8 cellular contexts compared by ENCODE assay signal in the genomic region with DNA sequence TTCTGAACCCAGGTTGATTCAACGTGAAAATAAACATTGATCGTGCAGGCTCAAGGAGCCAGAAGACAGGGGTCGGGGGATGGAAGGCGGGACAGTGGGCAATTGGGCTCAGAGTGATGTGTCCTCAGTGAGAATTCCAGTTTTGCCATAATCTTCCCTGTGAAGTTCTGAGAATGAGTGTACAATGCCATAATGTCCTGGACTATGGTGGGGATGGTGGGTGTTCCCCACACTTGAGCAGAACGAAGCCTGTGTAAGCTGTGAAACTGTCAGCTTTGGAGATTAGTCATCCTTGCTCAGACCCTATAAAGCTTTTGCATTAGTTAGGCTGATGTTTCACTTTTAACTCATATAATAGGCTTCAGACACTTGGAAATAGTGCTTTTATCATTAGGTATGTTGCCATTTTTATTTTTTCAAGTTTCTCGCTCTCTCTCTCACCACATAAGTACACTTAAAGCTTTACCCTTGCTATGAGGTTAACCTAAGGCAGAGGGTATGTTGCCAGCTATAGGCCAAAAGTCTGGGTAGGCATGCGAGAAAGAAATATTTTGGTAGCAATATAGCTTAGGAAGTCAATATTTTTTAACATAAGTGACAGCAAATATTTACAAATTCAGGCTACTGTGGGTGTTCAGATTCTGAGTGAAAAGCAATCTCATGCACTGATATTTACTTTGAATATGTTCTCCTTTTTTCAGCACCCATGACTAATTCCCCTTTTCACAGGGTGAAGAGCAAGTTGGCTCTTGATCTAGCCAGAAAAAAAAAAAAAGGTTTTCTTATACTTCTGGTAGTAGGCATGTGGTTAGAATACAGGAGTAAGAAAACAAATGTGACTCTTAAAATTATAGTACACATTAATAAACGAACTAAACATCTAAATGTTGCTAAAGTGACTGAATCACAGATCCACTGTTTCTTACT. TPM values are rescaled to one million over a fixed set of nuclear protein-coding genes. Genes with fewer than 3 reads are reported as not detected.
A peak's percentile ranks its signal among the peaks of the same experiment; 100 is the strongest.
DNase-seq lines count a peak whose midpoint lies in the region; ATAC-seq, FAIRE-seq and TF ChIP-seq lines count a peak whose summit lies in the region.

No MANE protein-coding gene starts in this region.

- H3K9me3 Mint-ChIP-seq in brain = peaks cover 2 to 9% (median 2%) of the 10 kb centered on the region in 5 experiments

- no peaks in the 10 kb centered on the region for H3K27me3 Mint-ChIP-seq in brain

- H3K27ac Mint-ChIP-seq in brain = peak overlapping the region in 3 of 5 experiments; percentile 3 to 68 (median 31)

- TF ChIP-seq POLR2A in GM12891 (IDR thresholded peaks at IDR 0.05; ENCODE audit: low read depth, low read length) = no peak; the same call in none of the 2 replicates

- H3K4me3 Mint-ChIP-seq in brain = no peak overlapping the region

- ATAC-seq in GM19468 (IDR thresholded peaks at IDR 0.05; ENCODE audit: extremely low read depth, unreplicated experiment) (peak; percentile 75), HG03460 (IDR thresholded peaks at IDR 0.05; ENCODE audit: unreplicated experiment) (peak; percentile 81)

- H3K4me1 Mint-ChIP-seq in brain = peaks cover 40% of the 10 kb centered on the region

- FAIRE-seq in GM12891 (lab: Jason Lieb, UNC) = peak; percentile 96

- H3K36me3 Mint-ChIP-seq in brain = no peaks in the 10 kb centered on the region

- TF ChIP-seq CTCF in brain (conservative IDR thresholded peaks at IDR 0.05) = no peak

- DNase-seq in GM12891 (ENCODE audit: insufficient read length, low spot score) (no peak), hepatic stellate cell (ENCODE audit: low spot score) (no peak), NCI-H1105 treated with DMSO at 0.1 percent for 48 hours (lab: John Stamatoyannopoulos, UW) (no peak), NCI-H526 (lab: John Stamatoyannopoulos, UW) (no peak), NCI-H2227 treated with DMSO at 0.1 percent for 48 hours (lab: John Stamatoyannopoulos, UW) (no peak)

TF ChIP-seq in GM12891, 5 proteins besides CTCF, POLR2A, EP300 and RAD21:
- peak; percentile 55; the same call in 1 of the 2 replicates for TF ChIP-seq POLR2AphosphoS5 (IDR thresholded peaks at IDR 0.05; ENCODE audit: low read depth, low read length)
- TF ChIP-seq SPI1 (IDR thresholded peaks at IDR 0.05; ENCODE audit: low read depth, low read length) = no peak
- TF ChIP-seq PAX5 (IDR thresholded peaks at IDR 0.05; ENCODE audit: insufficient read depth, low read length, severe bottlenecking) = peak; percentile 45
- TF ChIP-seq POU2F2 (IDR thresholded peaks at IDR 0.05; ENCODE audit: low read depth, low read length) = peak; percentile 49
- TF ChIP-seq TAF1 (IDR thresholded peaks at IDR 0.05; ENCODE audit: low read depth, low read length) = no peak

RNA-seq across cellular contexts. Expression of a gene that starts 47.2 kb away (rescaled TPM):
- 12.0 TPM for polyA plus RNA-seq in GM12891 (2012; ENCODE audit: low read depth, missing spikeins)
- polyA plus RNA-seq in brain (ENCODE audit: insufficient read depth, low read depth, low replicate concordance) = 25.9 TPM
